ENCODE assay signal across 26 cellular contexts in the genomic region with DNA sequence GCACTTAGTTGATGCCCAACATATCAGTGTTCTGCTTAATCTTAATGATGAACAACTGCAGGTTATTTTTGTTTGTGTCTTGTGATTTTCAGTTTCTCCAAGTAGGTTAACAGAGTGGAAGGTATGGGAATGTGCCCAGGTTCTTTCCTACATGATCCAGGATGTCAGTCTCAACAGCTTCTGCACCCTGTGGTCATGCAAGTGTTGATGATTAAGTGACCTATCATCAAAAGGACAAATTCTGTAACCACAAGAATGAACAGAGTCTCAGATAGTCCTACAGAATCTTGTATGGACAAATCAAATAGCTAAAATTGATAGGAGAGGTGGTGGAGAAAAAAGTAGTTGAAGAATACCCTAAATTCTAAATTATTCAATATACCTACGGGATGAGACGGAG. TPM values are rescaled to one million over a fixed set of nuclear protein-coding genes. Genes with fewer than 3 reads are reported as not detected.
DNase-seq lines count a peak whose midpoint lies in the region; ATAC-seq, FAIRE-seq and TF ChIP-seq lines count a peak whose summit lies in the region.
"Had no signal": no experiment of that assay in that cellular context is flagged by ENCODE, and none has a peak within 500 bp of the region (broad histone marks: within the 10 kb centered on the region; RNA-seq: fewer than 3 reads in every experiment).

No MANE protein-coding gene starts in this region.

- H3K27me3 Mint-ChIP-seq in activated T-cell treated with anti-CD3 and anti-CD28 coated beads, Interleukin-2, amount 50 U/mL, for 72 hours (ENCODE audit: low read depth), result no peaks in the 10 kb centered on the region
- H3K27me3 Mint-ChIP-seq: activated CD4-positive, alpha-beta memory T cell treated with anti-CD3 and anti-CD28 coated beads, Interleukin-2, amount 10 ng/mL, durations not matched to agents 7 days and 5 days; CD4-positive, CD25-positive, alpha-beta regulatory T cell had no signal

- TF ChIP-seq CTCF in epithelial cell of proximal tubule (conservative IDR thresholded peaks at IDR 0.05; ENCODE audit: low read depth, low read length), result no peak

- FAIRE-seq in GM12892 (lab: Jason Lieb, UNC), result no peak
- FAIRE-seq: D721Med, GM12891 had no signal

- DNase-seq in activated T-cell treated with anti-CD3 and anti-CD28 coated beads, Interleukin-2, amount 50 U/mL, for 72 hours, result no peak
- DNase-seq in activated T-cell treated with anti-CD3 and anti-CD28 coated beads, Interleukin-2, amount 50 U/mL, for 1 hour, result no peak
- peak; percentile 21 for DNase-seq in RPMI7951 (ENCODE audit: low read depth)
- DNase-seq in epithelial cell of proximal tubule (ENCODE audit: low read depth), result peak; percentile 45
- peak; percentile 85 for DNase-seq in renal cortical epithelial cell (ENCODE audit: low read depth)
- no peak for DNase-seq in NCI-H69 (lab: John Stamatoyannopoulos, UW)
- DNase-seq in GM12892 (ENCODE audit: insufficient read length), result no peak
- no peak for DNase-seq in SW480 (ENCODE audit: low spot score)
- DNase-seq: 8988T; activated CD4-positive, CD25-positive, alpha-beta regulatory T cell treated with anti-CD3 and anti-CD28 coated beads, Interleukin-2, amount 50 U/mL, for 72 hours; activated effector memory CD4-positive, alpha-beta T cell treated with anti-CD3 and anti-CD28 coated beads, Interleukin-2, amount 50 U/mL, for 16 hours; cerebellar nuclear complex; MM.1S; NCI-H1417 treated with DMSO at 0.1 percent for 48 hours; NCI-H2081 treated with DMSO at 0.1 percent for 48 hours; posterior cingulate gyrus; stimulated activated naive CD4-positive, alpha-beta T cell treated with Interleukin-2 at 50 U/mL for 16 hours; uterus had no signal

- H3K4me1 Mint-ChIP-seq in activated T-cell treated with anti-CD3 and anti-CD28 coated beads, Interleukin-2, amount 50 U/mL, for 72 hours (ENCODE audit: low read depth), result peaks cover 32% of the 10 kb centered on the region

- peak overlapping the region; percentile 25 for H3K27ac Mint-ChIP-seq in activated T-cell treated with anti-CD3 and anti-CD28 coated beads, Interleukin-2, amount 50 U/mL, for 72 hours

- H3K4me3 Mint-ChIP-seq in activated T-cell treated with anti-CD3 and anti-CD28 coated beads, Interleukin-2, amount 50 U/mL, for 72 hours, result peak overlapping the region in 1 of 2 donors; percentile 39
- H3K4me3 Mint-ChIP-seq: activated CD4-positive, alpha-beta memory T cell treated with anti-CD3 and anti-CD28 coated beads, Interleukin-2, amount 10 ng/mL, durations not matched to agents 7 days and 5 days had no signal

- no peak for ATAC-seq in activated T-cell treated with anti-CD3 and anti-CD28 coated beads, Interleukin-2, amount 50 U/mL, for 72 hours (replicated peaks in 1 of 2)
- ATAC-seq: sciatic nerve had no signal

- no peaks in the 10 kb centered on the region for H3K9me3 Mint-ChIP-seq in activated T-cell treated with anti-CD3 and anti-CD28 coated beads, Interleukin-2, amount 50 U/mL, for 72 hours
- H3K9me3 Mint-ChIP-seq: activated CD4-positive, alpha-beta memory T cell treated with anti-CD3 and anti-CD28 coated beads, Interleukin-2, amount 10 ng/mL, durations not matched to agents 7 days and 5 days; T-helper 1 cell treated with Interleukin-12 subunit alpha and Interleukin-12 subunit beta and Interleukin-4 antibody, amounts not matched to agents 30 μg/mL and 1 μg/mL, for 36 hours had no signal

- H3K36me3 Mint-ChIP-seq in activated T-cell treated with anti-CD3 and anti-CD28 coated beads, Interleukin-2, amount 50 U/mL, for 72 hours (ENCODE audit: insufficient read depth in 2 of 2), result peaks cover 4 to 10% of the 10 kb centered on the region in 2 donors

- no peak overlapping the region for H3K4me3 ChIP-seq in epithelial cell of proximal tubule (ENCODE audit: low read depth, low read length)
- H3K4me3 ChIP-seq: SK-N-MC, thoracic aorta, uterus had no signal

- no peak for TF ChIP-seq POLR2A in GM12892 (IDR thresholded peaks at IDR 0.05; ENCODE audit: low read depth, low read length)

RNA-seq across cellular contexts. Expression of a gene that starts 26.1 kb away (rescaled TPM):
- 10 to 100 TPM; 25.2 to 26.6 TPM for total RNA-seq in activated T-cell treated with anti-CD3 and anti-CD28 coated beads, Interleukin-2, amount 50 U/mL, for 72 hours
- total RNA-seq in RPMI7951 (2014; rRNA removed; shearing (Covaris generic)), result 17.8 and 19.7 TPM in 2 replicates
- total RNA-seq in epithelial cell of proximal tubule, result 16.1 and 23.4 TPM in 2 replicates
- 41.3 and 50.5 TPM in 2 replicates for total RNA-seq in renal cortical epithelial cell
- polyA plus RNA-seq in GM12892 (2012; ENCODE audit: missing spikeins), result 8.2 TPM

Comparison
In these comparisons a context has a peak if more than half of its experiments do, and no peak if none do; other contexts are left out.
1. DNase-seq: peak in RPMI7951 (single experiment), epithelial cell of proximal tubule (single experiment) and renal cortical epithelial cell (single experiment); none in activated T-cell treated with anti-CD3 and anti-CD28 coated beads, Interleukin-2, amount 50 U/mL, for 72 hours (0 of 2), activated T-cell treated with anti-CD3 and anti-CD28 coated beads, Interleukin-2, amount 50 U/mL, for 1 hour (single experiment), NCI-H69 (single experiment), GM12892 (single experiment) and SW480 (single experiment).